Comparison of ENCODE assay signal across 2 cellular contexts in genomic region chr2:37586663-37587409, GRCh38.
TF ChIP-seq lines count a peak whose summit lies in the region.

No MANE protein-coding gene starts in this region.

TF ChIP-seq in SK-N-SH, 30 proteins besides CTCF, POLR2A, EP300 and RAD21 (continued from another document):
- no peak for TF ChIP-seq RXRA (IDR thresholded peaks at IDR 0.05; ENCODE audit: borderline replicate concordance, low read depth)
- TF ChIP-seq FOXJ3 (CRISPR knock-in tag; IDR thresholded peaks at IDR 0.05) = no peak
- TF ChIP-seq, protein P1, sequence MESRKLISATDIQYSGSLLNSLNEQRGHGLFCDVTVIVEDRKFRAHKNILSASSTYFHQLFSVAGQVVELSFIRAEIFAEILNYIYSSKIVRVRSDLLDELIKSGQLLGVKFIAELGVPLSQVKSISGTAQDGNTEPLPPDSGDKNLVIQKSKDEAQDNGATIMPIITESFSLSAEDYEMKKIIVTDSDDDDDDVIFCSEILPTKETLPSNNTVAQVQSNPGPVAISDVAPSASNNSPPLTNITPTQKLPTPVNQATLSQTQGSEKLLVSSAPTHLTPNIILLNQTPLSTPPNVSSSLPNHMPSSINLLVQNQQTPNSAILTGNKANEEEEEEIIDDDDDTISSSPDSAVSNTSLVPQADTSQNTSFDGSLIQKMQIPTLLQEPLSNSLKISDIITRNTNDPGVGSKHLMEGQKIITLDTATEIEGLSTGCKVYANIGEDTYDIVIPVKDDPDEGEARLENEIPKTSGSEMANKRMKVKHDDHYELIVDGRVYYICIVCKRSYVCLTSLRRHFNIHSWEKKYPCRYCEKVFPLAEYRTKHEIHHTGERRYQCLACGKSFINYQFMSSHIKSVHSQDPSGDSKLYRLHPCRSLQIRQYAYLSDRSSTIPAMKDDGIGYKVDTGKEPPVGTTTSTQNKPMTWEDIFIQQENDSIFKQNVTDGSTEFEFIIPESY (IDR thresholded peaks at IDR 0.05; ENCODE audit: borderline replicate concordance, low read depth) = no peak
- no peak for TF ChIP-seq MAX (IDR thresholded peaks at IDR 0.05; ENCODE audit: low read depth)
- no peak for TF ChIP-seq SMC3 (IDR thresholded peaks at IDR 0.05; ENCODE audit: low read depth, low read length)
- TF ChIP-seq EZH2phosphoT487 (IDR thresholded peaks at IDR 0.05; ENCODE audit: borderline replicate concordance, low read depth) = no peak
- no peak for TF ChIP-seq RCOR1 (IDR thresholded peaks at IDR 0.05; ENCODE audit: low read length)
TF ChIP-seq in SK-N-SH: peak in this region for 0.

TF ChIP-seq in H1, 55 proteins besides CTCF, POLR2A, EP300 and RAD21 (continued from another document):
- no peak for TF ChIP-seq USF2 (IDR thresholded peaks at IDR 0.05; ENCODE audit: low read length)
- no peak for TF ChIP-seq ASH2L (IDR thresholded peaks at IDR 0.05; ENCODE audit: low read length)
- no peak for TF ChIP-seq PHF8 (conservative IDR thresholded peaks at IDR 0.05; ENCODE audit: low read depth, low read length)
- no peak for TF ChIP-seq ATF2 (IDR thresholded peaks at IDR 0.05; ENCODE audit: low read length)
- no peak for TF ChIP-seq CEBPB (IDR thresholded peaks at IDR 0.05; ENCODE audit: low read depth, low read length)
- TF ChIP-seq CREB1 (IDR thresholded peaks at IDR 0.05) = no peak
- TF ChIP-seq GTF2F1 (IDR thresholded peaks at IDR 0.05; ENCODE audit: borderline replicate concordance, low read depth, low read length) = no peak
- TF ChIP-seq YY1 (IDR thresholded peaks at IDR 0.05; ENCODE audit: low read depth, low read length) = no peak
- TF ChIP-seq POLR2AphosphoS5 (IDR thresholded peaks at IDR 0.05; ENCODE audit: low read depth, low read length) = no peak
- no peak for TF ChIP-seq ATF3 (IDR thresholded peaks at IDR 0.05; ENCODE audit: insufficient read depth, low read depth, low read length)
- no peak for TF ChIP-seq GABPA (IDR thresholded peaks at IDR 0.05; ENCODE audit: borderline replicate concordance, insufficient read depth, low read length)
- TF ChIP-seq POU5F1 (IDR thresholded peaks at IDR 0.05; ENCODE audit: low read depth, low read length) = no peak
- TF ChIP-seq MAFK (IDR thresholded peaks at IDR 0.05; ENCODE audit: low read depth, low read length) = no peak
- TF ChIP-seq BRCA1 (IDR thresholded peaks at IDR 0.05; ENCODE audit: low read depth, low read length) = no peak
